ENCODE assay signal across 10 cellular contexts in the genomic region with DNA sequence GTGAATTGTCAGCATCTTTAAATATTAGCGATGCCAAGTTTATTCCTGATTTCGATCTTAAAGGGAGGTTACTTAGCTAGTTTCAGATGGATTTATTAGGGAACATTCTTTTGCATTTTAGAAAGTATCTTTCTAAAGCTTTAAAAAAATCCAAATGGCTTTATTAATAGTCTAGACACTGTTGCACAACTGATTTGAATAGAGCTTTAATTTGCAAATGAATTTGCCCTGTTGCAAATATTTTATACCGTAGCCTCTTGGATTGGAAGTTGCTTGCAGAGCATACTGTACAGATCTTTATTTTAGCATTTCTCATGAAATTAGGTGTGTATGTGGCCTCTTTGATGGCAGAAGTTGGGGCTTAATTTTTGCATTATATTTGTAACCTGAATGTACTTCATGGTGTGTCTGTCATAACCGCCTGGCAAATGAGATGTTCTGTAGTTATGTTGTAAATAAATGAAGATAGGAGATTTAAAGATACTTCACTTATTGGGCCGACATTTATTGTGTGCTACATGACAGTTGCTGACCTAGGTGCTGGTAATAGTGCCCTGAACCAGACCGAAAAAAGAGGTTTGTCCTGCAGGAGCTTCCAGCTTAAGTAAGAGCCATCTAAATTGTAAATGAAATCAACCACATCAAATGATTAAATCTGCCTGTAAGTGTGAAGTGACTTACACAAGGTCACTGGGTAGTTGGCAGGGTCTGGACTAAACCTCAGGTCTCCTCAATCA. TPM values are rescaled to one million over a fixed set of nuclear protein-coding genes. Genes with fewer than 3 reads are reported as not detected.
DNase-seq lines count a peak whose midpoint lies in the region; ATAC-seq, FAIRE-seq and TF ChIP-seq lines count a peak whose summit lies in the region.
"Had no signal": no experiment of that assay in that cellular context is flagged by ENCODE, and none has a peak within 500 bp of the region (broad histone marks: within the 10 kb centered on the region; RNA-seq: fewer than 3 reads in every experiment).

No MANE protein-coding gene starts in this region.

- H3K27me3 ChIP-seq in AG04450 (ENCODE audit: control insufficient read depth, insufficient read depth, low read length) (no peaks in the 10 kb centered on the region), lower lobe of right lung (ENCODE audit: low read depth) (no peaks in the 10 kb centered on the region), pancreas (no peaks in the 10 kb centered on the region)

- H3K36me3 Mint-ChIP-seq in activated naive CD8-positive, alpha-beta T cell treated with anti-CD3 and anti-CD28 coated beads for 36 hours = peaks cover 27% of the 10 kb centered on the region

- peak overlapping the region; percentile 96 for H3K4me3 Mint-ChIP-seq in activated naive CD8-positive, alpha-beta T cell treated with anti-CD3 and anti-CD28 coated beads for 36 hours

- no peak for FAIRE-seq in pancreas (lab: Jason Lieb, UNC)

- H3K27ac ChIP-seq in AG04450 (ENCODE audit: low read depth, low read length) (no peak overlapping the region), lower lobe of right lung (no peak overlapping the region), pancreas (no peak overlapping the region)

- H3K27ac Mint-ChIP-seq in activated naive CD8-positive, alpha-beta T cell treated with anti-CD3 and anti-CD28 coated beads for 36 hours = peak overlapping the region; percentile 25

- CTCF ChIA-PET in AG04450 (lab: Charles Lee) = interaction anchor here (0.9 kb wide), 1 partner anchor 10 kb away, joined by 3 read pairs; no protein-coding TSS in a partner anchor

- H3K27me3 Mint-ChIP-seq in activated naive CD8-positive, alpha-beta T cell treated with anti-CD3 and anti-CD28 coated beads for 36 hours = peaks cover 5% of the 10 kb centered on the region

- H3K4me1 ChIP-seq in lower lobe of right lung (peaks cover 38% of the 10 kb centered on the region), pancreas (peaks cover 20 to 26% (median 22%) of the 10 kb centered on the region in 3 donors)

- H3K9me3 ChIP-seq in AG04450 (ENCODE audit: control insufficient read depth, insufficient read depth, low read length) (peaks cover 2% of the 10 kb centered on the region; the same call in 1 of the 2 replicates), lower lobe of right lung (no peaks in the 10 kb centered on the region), pancreas (no peaks in the 10 kb centered on the region)

- POLR2A ChIA-PET in AG04450 (lab: Yijun Ruan, JAX) = no interaction called here

- 40 to 54% methylated on average over 6 of the region's 6 CpGs for WGBS in pancreas, 2 donors

- ATAC-seq in lower lobe of right lung (no peak), pancreas (no peak), HG02571 (IDR thresholded peaks at IDR 0.05; ENCODE audit: unreplicated experiment) (no peak)

- TF ChIP-seq CTCF in AG04450 (IDR thresholded peaks at IDR 0.05; ENCODE audit: low read depth, low read length) = no peak
- TF ChIP-seq CTCF in HFF-Myc (IDR thresholded peaks at IDR 0.05; ENCODE audit: low read depth, low read length, missing control alignments) = no peak
- no peak for TF ChIP-seq CTCF in lower lobe of right lung (IDR thresholded peaks at IDR 0.05)
- no peak for TF ChIP-seq CTCF in pancreas (IDR thresholded peaks at IDR 0.05)

- no peaks in the 10 kb centered on the region for H3K9me3 Mint-ChIP-seq in activated naive CD8-positive, alpha-beta T cell treated with anti-CD3 and anti-CD28 coated beads for 36 hours

- intact Hi-C loops in lower lobe of right lung (cut with DNase I) = no loop called here
- intact Hi-C loops in pancreas (cut with DNase I) = no loop called here

- H3K4me1 Mint-ChIP-seq in activated naive CD8-positive, alpha-beta T cell treated with anti-CD3 and anti-CD28 coated beads for 36 hours = peaks cover 42% of the 10 kb centered on the region

- no peaks in the 10 kb centered on the region for H3K36me3 ChIP-seq in lower lobe of right lung
- no peaks in the 10 kb centered on the region for H3K36me3 ChIP-seq in pancreas

- peak overlapping the region; percentile 93 for H3K4me3 ChIP-seq in AG04450 (ENCODE audit: low read depth, low read length)
- H3K4me3 ChIP-seq in HFF-Myc (replicated peaks; ENCODE audit: low read depth, low read length) = peak overlapping the region; percentile 64
- peak overlapping the region; percentile 95 for H3K4me3 ChIP-seq in lower lobe of right lung
- H3K4me3 ChIP-seq in pancreas = peak overlapping the region in 2 of 4 donors; percentile 86 to 98

- DNase-seq in AG04450 (ENCODE audit: low read depth, low spot score) (no peak), HFF-Myc (ENCODE audit: extremely low read depth, low read depth) (no peak), lower lobe of right lung (no peak), pancreas (no peak), NCI-H2081 treated with DMSO at 0.1 percent for 48 hours (lab: John Stamatoyannopoulos, UW) (no peak)
- no peak for DNase-seq in activated naive CD8-positive, alpha-beta T cell treated with anti-CD3 and anti-CD28 coated beads for 36 hours
- DNase-seq in stimulated activated CD4-positive, alpha-beta T cell treated with anti-CD3 and anti-CD28 coated beads, Interleukin-2, amount 100 ng/mL, for 48 hours = no peak
- DNase-seq: activated CD4-positive, alpha-beta T cell treated with anti-CD3 and anti-CD28 coated beads, Interleukin-2, amount 50 U/mL, for 1 hour; NCI-H1417 had no signal

RNA-seq across cellular contexts. Expression of gene TCERG1, which starts 1.8 kb away (rescaled TPM):
- polyA plus RNA-seq in AG04450 (2011; rRNA removed) (43.1 and 46.4 TPM in 2 replicates), pancreas (10 to 100 TPM; 33.8 to 39.3 TPM)
- polyA minus RNA-seq in AG04450 (2011; rRNA and poly(A)+ RNA removed) = 78.2 and 83.5 TPM in 2 replicates
- 100 to 1,000 TPM; 125 to 131 TPM for total RNA-seq in activated naive CD8-positive, alpha-beta T cell treated with anti-CD3 and anti-CD28 coated beads for 36 hours
- total RNA-seq in lower lobe of right lung (36.4 TPM), pancreas (10 to 100 TPM; 11.8 to 22.5 (median 19.6) TPM)
